Comparison of ENCODE assay signal across 1 cellular context in genomic region chr16:87492721-87493554, GRCh38.
A peak's percentile ranks its signal among the peaks of the same experiment; 100 is the strongest.
TF ChIP-seq lines count a peak whose summit lies in the region.

ZCCHC14 (minus strand) TSS chr16:87493024; CDS start chr16:87492238, 786 bp downstream.

TF ChIP-seq in HepG2, 621 proteins besides CTCF, POLR2A, EP300 and RAD21 (continued from another document and continues in another):
- TF ChIP-seq SRSF4 (IDR thresholded peaks at IDR 0.05; ENCODE audit: low read depth, low read length, poor library complexity, severe bottlenecking), result no peak
- TF ChIP-seq ZNF430 (CRISPR knock-in tag; IDR thresholded peaks at IDR 0.05), result 0 out of 2 replicates have a peak, but pooled peaks have one; percentile 37
- no peak for TF ChIP-seq ZNF264 (CRISPR knock-in tag; IDR thresholded peaks at IDR 0.05)
- TF ChIP-seq ZEB1 (IDR thresholded peaks at IDR 0.05; ENCODE audit: insufficient replicate concordance, low read depth), result no peak
- TF ChIP-seq ZNF510 (CRISPR knock-in tag; IDR thresholded peaks at IDR 0.05; ENCODE audit: low read depth), result no peak
- peak; percentile 62; the same call in 1 of the 2 replicates for TF ChIP-seq KDM3A (CRISPR knock-in tag; IDR thresholded peaks at IDR 0.05; ENCODE audit: low read depth)
- TF ChIP-seq PRMT3 (CRISPR knock-in tag; IDR thresholded peaks at IDR 0.05; ENCODE audit: borderline replicate concordance, low read depth), result no peak
- no peak for TF ChIP-seq ZNF496 (CRISPR knock-in tag; IDR thresholded peaks at IDR 0.05; ENCODE audit: insufficient replicate concordance)
- TF ChIP-seq U2AF1 (optimal IDR thresholded peaks at IDR 0.05; ENCODE audit: low read depth, low read length), result no peak
- TF ChIP-seq RELA (CRISPR knock-in tag; IDR thresholded peaks at IDR 0.05), result peak; percentile 8; the same call in 1 of the 2 replicates
- 0 out of 2 replicates have a peak, but pooled peaks have one; percentile 30 for TF ChIP-seq ZSCAN12 (CRISPR knock-in tag; IDR thresholded peaks at IDR 0.05)
- TF ChIP-seq ZHX1 (CRISPR knock-in tag; IDR thresholded peaks at IDR 0.05; ENCODE audit: low read depth), result no peak
- 0 out of 2 replicates have a peak, but pooled peaks have one; percentile 32 for TF ChIP-seq HMG20B (CRISPR knock-in tag; conservative IDR thresholded peaks at IDR 0.05)
- TF ChIP-seq, protein P1, sequence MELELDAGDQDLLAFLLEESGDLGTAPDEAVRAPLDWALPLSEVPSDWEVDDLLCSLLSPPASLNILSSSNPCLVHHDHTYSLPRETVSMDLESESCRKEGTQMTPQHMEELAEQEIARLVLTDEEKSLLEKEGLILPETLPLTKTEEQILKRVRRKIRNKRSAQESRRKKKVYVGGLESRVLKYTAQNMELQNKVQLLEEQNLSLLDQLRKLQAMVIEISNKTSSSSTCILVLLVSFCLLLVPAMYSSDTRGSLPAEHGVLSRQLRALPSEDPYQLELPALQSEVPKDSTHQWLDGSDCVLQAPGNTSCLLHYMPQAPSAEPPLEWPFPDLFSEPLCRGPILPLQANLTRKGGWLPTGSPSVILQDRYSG (CRISPR knock-in tag; IDR thresholded peaks at IDR 0.05), result no peak
- TF ChIP-seq ZNF709 (CRISPR knock-in tag; IDR thresholded peaks at IDR 0.05), result no peak
- no peak for TF ChIP-seq ZNF670 (CRISPR knock-in tag; IDR thresholded peaks at IDR 0.05; ENCODE audit: borderline replicate concordance)
- 0 out of 2 replicates have a peak, but pooled peaks have one; percentile 41 for TF ChIP-seq ARNTL (CRISPR knock-in tag; IDR thresholded peaks at IDR 0.05)
- no peak for TF ChIP-seq AKAP8 (CRISPR knock-in tag; IDR thresholded peaks at IDR 0.05)
- TF ChIP-seq BORCS8-MEF2B (CRISPR knock-in tag; IDR thresholded peaks at IDR 0.05), result no peak
- TF ChIP-seq, protein P2, sequence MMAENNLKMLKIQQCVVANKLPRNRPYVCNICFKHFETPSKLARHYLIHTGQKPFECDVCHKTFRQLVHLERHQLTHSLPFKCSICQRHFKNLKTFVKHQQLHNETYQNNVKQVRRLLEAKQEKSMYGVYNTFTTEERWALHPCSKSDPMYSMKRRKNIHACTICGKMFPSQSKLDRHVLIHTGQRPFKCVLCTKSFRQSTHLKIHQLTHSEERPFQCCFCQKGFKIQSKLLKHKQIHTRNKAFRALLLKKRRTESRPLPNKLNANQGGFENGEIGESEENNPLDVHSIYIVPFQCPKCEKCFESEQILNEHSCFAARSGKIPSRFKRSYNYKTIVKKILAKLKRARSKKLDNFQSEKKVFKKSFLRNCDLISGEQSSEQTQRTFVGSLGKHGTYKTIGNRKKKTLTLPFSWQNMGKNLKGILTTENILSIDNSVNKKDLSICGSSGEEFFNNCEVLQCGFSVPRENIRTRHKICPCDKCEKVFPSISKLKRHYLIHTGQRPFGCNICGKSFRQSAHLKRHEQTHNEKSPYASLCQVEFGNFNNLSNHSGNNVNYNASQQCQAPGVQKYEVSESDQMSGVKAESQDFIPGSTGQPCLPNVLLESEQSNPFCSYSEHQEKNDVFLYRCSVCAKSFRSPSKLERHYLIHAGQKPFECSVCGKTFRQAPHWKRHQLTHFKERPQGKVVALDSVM (CRISPR knock-in tag; IDR thresholded peaks at IDR 0.05), result peak; percentile 56
- peak; percentile 66 for TF ChIP-seq TMF1 (CRISPR knock-in tag; IDR thresholded peaks at IDR 0.05; ENCODE audit: low read depth)
- TF ChIP-seq ZNF205 (CRISPR knock-in tag; IDR thresholded peaks at IDR 0.05), result no peak
- TF ChIP-seq ESRRA (CRISPR knock-in tag; IDR thresholded peaks at IDR 0.05; ENCODE audit: low read depth), result no peak; the same call in 1 of the 2 replicates
- no peak for TF ChIP-seq ZNF850 (CRISPR knock-in tag; conservative IDR thresholded peaks at IDR 0.05)
- TF ChIP-seq BHLHE40 (IDR thresholded peaks at IDR 0.05; ENCODE audit: low read length), result peak; percentile 87
- TF ChIP-seq SMAD9 (CRISPR knock-in tag; IDR thresholded peaks at IDR 0.05), result no peak
- TF ChIP-seq GTF2F1 (IDR thresholded peaks at IDR 0.05; ENCODE audit: low read length), result no peak
- no peak for TF ChIP-seq ZFP62 (CRISPR knock-in tag; IDR thresholded peaks at IDR 0.05)
- TF ChIP-seq ZNF138 (CRISPR knock-in tag; IDR thresholded peaks at IDR 0.05; ENCODE audit: low read depth), result 0 out of 2 replicates have a peak, but pooled peaks have one; percentile 66
- TF ChIP-seq KDM5B (CRISPR knock-in tag; IDR thresholded peaks at IDR 0.05; ENCODE audit: borderline replicate concordance), result peak; percentile 44; the same call in 1 of the 2 replicates
- TF ChIP-seq ZKSCAN1 (IDR thresholded peaks at IDR 0.05; ENCODE audit: low read length), result no peak
- no peak for TF ChIP-seq ZNF530 (CRISPR knock-in tag; IDR thresholded peaks at IDR 0.05; ENCODE audit: low read depth)
- peak; percentile 94 for TF ChIP-seq ZMYM4 (CRISPR knock-in tag; IDR thresholded peaks at IDR 0.05)
- TF ChIP-seq, protein P3, sequence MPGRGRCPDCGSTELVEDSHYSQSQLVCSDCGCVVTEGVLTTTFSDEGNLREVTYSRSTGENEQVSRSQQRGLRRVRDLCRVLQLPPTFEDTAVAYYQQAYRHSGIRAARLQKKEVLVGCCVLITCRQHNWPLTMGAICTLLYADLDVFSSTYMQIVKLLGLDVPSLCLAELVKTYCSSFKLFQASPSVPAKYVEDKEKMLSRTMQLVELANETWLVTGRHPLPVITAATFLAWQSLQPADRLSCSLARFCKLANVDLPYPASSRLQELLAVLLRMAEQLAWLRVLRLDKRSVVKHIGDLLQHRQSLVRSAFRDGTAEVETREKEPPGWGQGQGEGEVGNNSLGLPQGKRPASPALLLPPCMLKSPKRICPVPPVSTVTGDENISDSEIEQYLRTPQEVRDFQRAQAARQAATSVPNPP (CRISPR knock-in tag; IDR thresholded peaks at IDR 0.05), result 0 out of 2 replicates have a peak, but pooled peaks have one; percentile 54
- TF ChIP-seq ZNF629 (CRISPR knock-in tag; conservative IDR thresholded peaks at IDR 0.05), result no peak
- peak; percentile 42; the same call in 1 of the 2 replicates for TF ChIP-seq PHF20 (CRISPR knock-in tag; IDR thresholded peaks at IDR 0.05)
- TF ChIP-seq TEAD2 (CRISPR knock-in tag; IDR thresholded peaks at IDR 0.05), result no peak
- no peak for TF ChIP-seq ZNF749 (CRISPR knock-in tag; IDR thresholded peaks at IDR 0.05; ENCODE audit: borderline replicate concordance)
- TF ChIP-seq JUND (CRISPR knock-in tag; IDR thresholded peaks at IDR 0.05), result no peak
- TF ChIP-seq CSRNP1 (CRISPR knock-in tag; IDR thresholded peaks at IDR 0.05), result no peak
- TF ChIP-seq, protein P4, sequence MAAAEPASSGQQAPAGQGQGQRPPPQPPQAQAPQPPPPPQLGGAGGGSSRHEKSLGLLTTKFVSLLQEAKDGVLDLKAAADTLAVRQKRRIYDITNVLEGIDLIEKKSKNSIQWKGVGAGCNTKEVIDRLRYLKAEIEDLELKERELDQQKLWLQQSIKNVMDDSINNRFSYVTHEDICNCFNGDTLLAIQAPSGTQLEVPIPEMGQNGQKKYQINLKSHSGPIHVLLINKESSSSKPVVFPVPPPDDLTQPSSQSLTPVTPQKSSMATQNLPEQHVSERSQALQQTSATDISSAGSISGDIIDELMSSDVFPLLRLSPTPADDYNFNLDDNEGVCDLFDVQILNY (CRISPR knock-in tag; conservative IDR thresholded peaks at IDR 0.05), result peak; percentile 55; the same call in 1 of the 2 replicates
- peak; percentile 43; the same call in 1 of the 2 replicates for TF ChIP-seq ZNF747 (CRISPR knock-in tag; IDR thresholded peaks at IDR 0.05; ENCODE audit: borderline replicate concordance)
- peak; percentile 66 for TF ChIP-seq AGO1 (IDR thresholded peaks at IDR 0.05; ENCODE audit: low read depth, low read length, poor library complexity, severe bottlenecking)
- TF ChIP-seq ISX (CRISPR knock-in tag; conservative IDR thresholded peaks at IDR 0.05), result no peak
- TF ChIP-seq ZSCAN30 (CRISPR knock-in tag; IDR thresholded peaks at IDR 0.05), result no peak
- 0 out of 2 replicates have a peak, but pooled peaks have one; percentile 40 for TF ChIP-seq ZNF451 (CRISPR knock-in tag; IDR thresholded peaks at IDR 0.05)
- peak; percentile 29; the same call in 1 of the 2 replicates for TF ChIP-seq ERF (CRISPR knock-in tag; IDR thresholded peaks at IDR 0.05)
- TF ChIP-seq KDM5A (IDR thresholded peaks at IDR 0.05; ENCODE audit: borderline replicate concordance, low read length), result no peak
- TF ChIP-seq ISL2 (CRISPR knock-in tag; IDR thresholded peaks at IDR 0.05), result peak; percentile 22; the same call in 1 of the 2 replicates
- no peak; the same call in 1 of the 2 replicates for TF ChIP-seq FOXA3 (CRISPR knock-in tag; IDR thresholded peaks at IDR 0.05)
- TF ChIP-seq SATB2 (CRISPR knock-in tag; IDR thresholded peaks at IDR 0.05), result no peak
- TF ChIP-seq ZBED4 (CRISPR knock-in tag; IDR thresholded peaks at IDR 0.05; ENCODE audit: borderline replicate concordance), result peak; percentile 52; the same call in 1 of the 2 replicates
- TF ChIP-seq ZNF335 (CRISPR knock-in tag; IDR thresholded peaks at IDR 0.05), result no peak
- TF ChIP-seq ZNF777 (CRISPR knock-in tag; IDR thresholded peaks at IDR 0.05), result no peak; the same call in 1 of the 2 replicates
- no peak for TF ChIP-seq HHEX (CRISPR knock-in tag; IDR thresholded peaks at IDR 0.05)
- TF ChIP-seq NFATC3 (CRISPR knock-in tag; IDR thresholded peaks at IDR 0.05), result no peak
- TF ChIP-seq MYPOP (CRISPR knock-in tag; IDR thresholded peaks at IDR 0.05), result no peak
- TF ChIP-seq ZBTB7A (CRISPR knock-in tag; IDR thresholded peaks at IDR 0.05), result no peak
- peak; percentile 94; the same call in 1 of the 2 replicates for TF ChIP-seq ARNT2 (CRISPR knock-in tag; IDR thresholded peaks at IDR 0.05; ENCODE audit: low read depth)
- TF ChIP-seq SPEN (CRISPR knock-in tag; IDR thresholded peaks at IDR 0.05; ENCODE audit: low read depth), result peak; percentile 82
- peak; percentile 65 for TF ChIP-seq SOX13 (IDR thresholded peaks at IDR 0.05)
- peak in 1 of 2 experiments; percentile 71; a peak in 2 of 4 replicates for TF ChIP-seq SOX13 (CRISPR knock-in tag; conservative IDR thresholded peaks at IDR 0.05 in 1 of 2, IDR thresholded peaks at IDR 0.05 in 1 of 2)
- no peak for TF ChIP-seq ZNF746 (CRISPR knock-in tag; IDR thresholded peaks at IDR 0.05)
- TF ChIP-seq ONECUT2 (CRISPR knock-in tag; IDR thresholded peaks at IDR 0.05), result no peak
- peak; percentile 88 for TF ChIP-seq ZFP36 (IDR thresholded peaks at IDR 0.05; ENCODE audit: borderline replicate concordance, low read depth, low read length, partially characterized antibody)
